Comparison of ENCODE assay signal across 8 cellular contexts in genomic region chr11:60887531-60887930, GRCh38. TPM values are rescaled to one million over a fixed set of nuclear protein-coding genes. Genes with fewer than 3 reads are reported as not detected.
DNase-seq lines count a peak whose midpoint lies in the region; ATAC-seq and TF ChIP-seq lines count a peak whose summit lies in the region.

No MANE protein-coding gene starts in this region.

- intact Hi-C loops in colonic mucosa (cut with DNase I), result no loop called here

- H3K4me1 ChIP-seq in Karpas-422 (ENCODE audit: low read length) (no peaks in the 10 kb centered on the region), colonic mucosa (no peaks in the 10 kb centered on the region)

- no peaks in the 10 kb centered on the region for H3K9me2 ChIP-seq in Karpas-422 (replicated peaks; ENCODE audit: insufficient read depth, low read length)

- H3K9me3 ChIP-seq in Karpas-422 (ENCODE audit: low read length) (no peaks in the 10 kb centered on the region), colonic mucosa (no peaks in the 10 kb centered on the region)

- ATAC-seq in HG03175 (IDR thresholded peaks at IDR 0.05; ENCODE audit: unreplicated experiment), result no peak

- H3K4me3 ChIP-seq in Karpas-422 (ENCODE audit: low read length), result no peak overlapping the region
- H3K4me3 ChIP-seq in colonic mucosa, result no peak overlapping the region

- no peaks in the 10 kb centered on the region for H4K20me1 ChIP-seq in Karpas-422 (ENCODE audit: insufficient read depth, low read depth, low read length)

- no peak overlapping the region for H3K9ac ChIP-seq in Karpas-422 (ENCODE audit: low read length)
- no peak overlapping the region for H3K9ac ChIP-seq in colonic mucosa (ENCODE audit: low read depth in 2 of 2, low read length in 2 of 2)

- H3K36me3 ChIP-seq in Karpas-422 (ENCODE audit: insufficient read depth, low read length) (peaks cover 10% of the 10 kb centered on the region; the same call in 1 of the 2 replicates), colonic mucosa (no peaks in the 10 kb centered on the region)

- TF ChIP-seq CTCF in colonic mucosa (IDR thresholded peaks at IDR 0.05), result peak; percentile 54

- H3K27ac ChIP-seq in Karpas-422 (ENCODE audit: low read length), result no peak overlapping the region
- H3K27ac ChIP-seq in colonic mucosa, result no peak overlapping the region

- no peak overlapping the region for H2AFZ ChIP-seq in Karpas-422 (ENCODE audit: low read length)

- peak; percentile 62 for DNase-seq in A172 (ENCODE audit: low spot score)
- DNase-seq in G401 (ENCODE audit: low spot score), result peak; percentile 77
- DNase-seq in Karpas-422, result peak; percentile 79
- DNase-seq in SK-MEL-5 (ENCODE audit: low read depth, low spot score), result peak; percentile 62
- peak; percentile 64 for DNase-seq in colonic mucosa
- DNase-seq in midbrain (lab: John Stamatoyannopoulos, UW), result peak; percentile 28
- no peak for DNase-seq in foreskin melanocyte

- no peaks in the 10 kb centered on the region for H3K27me3 ChIP-seq in Karpas-422 (ENCODE audit: low read length)
- no peaks in the 10 kb centered on the region for H3K27me3 ChIP-seq in colonic mucosa

- H3K4me2 ChIP-seq in Karpas-422 (ENCODE audit: low read depth, low read length, poor library complexity, severe bottlenecking), result no peak overlapping the region

- no peaks in the 10 kb centered on the region for H3K79me2 ChIP-seq in Karpas-422 (ENCODE audit: low read length)

- in situ Hi-C loops in G401 (cut with HindIII; ENCODE audit: low sequenced_read_pairs), result no loop called here
- in situ Hi-C loops in SK-MEL-5 (cut with HindIII; ENCODE audit: low pct_unique_long_range_greater_than_20kb, low sequenced_read_pairs), result no loop called here

RNA-seq across cellular contexts. Expression of gene PRPF19, which starts 18.9 kb away (rescaled TPM):
- 56.3 and 63.7 TPM in 2 replicates for total RNA-seq in A172 (2014; rRNA removed; shearing (Covaris generic))
- 121 and 165 TPM in 2 replicates for total RNA-seq in G401 (2014; rRNA removed; shearing (Covaris generic))
- total RNA-seq in Karpas-422 (2014; rRNA removed; shearing (Covaris generic); ENCODE audit: low replicate concordance), result 87.2 and 109 TPM in 2 replicates
- 42.3 and 52.7 TPM in 2 replicates for total RNA-seq in SK-MEL-5 (2014; rRNA removed; shearing (Covaris generic))
- polyA plus RNA-seq in SK-MEL-5 (2015; cell fraction: cytosol; rRNA removed), result 124 and 152 TPM in 2 replicates
- polyA plus RNA-seq in SK-MEL-5 (2015; cell fraction: nucleus; rRNA removed), result 31.8 and 40.3 TPM in 2 replicates
- total RNA-seq in colonic mucosa, result 100 to 1,000 TPM in 1 of 2 donors, 10 to 100 TPM in 1; 59.3 to 172 TPM

RNA-seq across cellular contexts. Expression of gene ZP1, which starts 20.2 kb away (rescaled TPM):
- total RNA-seq in A172 (2014; rRNA removed; shearing (Covaris generic)), result 0.05 and 1.1 TPM in 2 replicates
- total RNA-seq in G401 (2014; rRNA removed; shearing (Covaris generic)), result not detected in 2 replicates
- total RNA-seq in Karpas-422 (2014; rRNA removed; shearing (Covaris generic); ENCODE audit: low replicate concordance), result not detected in 2 replicates
- total RNA-seq in SK-MEL-5 (2014; rRNA removed; shearing (Covaris generic)), result not detected in 2 replicates
- polyA plus RNA-seq in SK-MEL-5 (2015; cell fraction: cytosol; rRNA removed), result not detected in 2 replicates
- polyA plus RNA-seq in SK-MEL-5 (2015; cell fraction: nucleus; rRNA removed), result not detected in 2 replicates
- under 1 TPM in 1 of 2 donors, not detected in 1; 0.35 TPM for total RNA-seq in colonic mucosa

RNA-seq across cellular contexts. Expression of gene TMEM109, which starts 26.4 kb away (rescaled TPM):
- total RNA-seq in A172 (2014; rRNA removed; shearing (Covaris generic)), result 46.9 and 92.9 TPM in 2 replicates
- total RNA-seq in G401 (2014; rRNA removed; shearing (Covaris generic)), result 13.5 and 13.7 TPM in 2 replicates
- 42.3 and 44.4 TPM in 2 replicates for total RNA-seq in Karpas-422 (2014; rRNA removed; shearing (Covaris generic); ENCODE audit: low replicate concordance)
- total RNA-seq in SK-MEL-5 (2014; rRNA removed; shearing (Covaris generic)), result 43.5 and 52.9 TPM in 2 replicates
- polyA plus RNA-seq in SK-MEL-5 (2015; cell fraction: cytosol; rRNA removed), result 128 and 137 TPM in 2 replicates
- 13.5 and 26.3 TPM in 2 replicates for polyA plus RNA-seq in SK-MEL-5 (2015; cell fraction: nucleus; rRNA removed)
- 10 to 100 TPM; 35.0 to 53.4 TPM for total RNA-seq in colonic mucosa

RNA-seq across cellular contexts. Expression of gene PTGDR2, which starts 31.8 kb away (rescaled TPM):
- total RNA-seq in A172 (2014; rRNA removed; shearing (Covaris generic)), result 0.10 TPM in 1 of 2 replicates, not detected in the other
- not detected in 2 replicates for total RNA-seq in G401 (2014; rRNA removed; shearing (Covaris generic))
- not detected in 2 replicates for total RNA-seq in Karpas-422 (2014; rRNA removed; shearing (Covaris generic); ENCODE audit: low replicate concordance)
- not detected in 2 replicates for total RNA-seq in SK-MEL-5 (2014; rRNA removed; shearing (Covaris generic))
- not detected in 2 replicates for polyA plus RNA-seq in SK-MEL-5 (2015; cell fraction: cytosol; rRNA removed)
- not detected in 2 replicates for polyA plus RNA-seq in SK-MEL-5 (2015; cell fraction: nucleus; rRNA removed)
- total RNA-seq in colonic mucosa, result 1 to 10 TPM; 3.7 to 4.7 TPM

RNA-seq across cellular contexts. Expression of gene TMEM132A, which starts 36.7 kb away (rescaled TPM):
- total RNA-seq in A172 (2014; rRNA removed; shearing (Covaris generic)), result 132 and 170 TPM in 2 replicates
- total RNA-seq in G401 (2014; rRNA removed; shearing (Covaris generic)), result 51.7 and 53.5 TPM in 2 replicates
- total RNA-seq in Karpas-422 (2014; rRNA removed; shearing (Covaris generic); ENCODE audit: low replicate concordance), result 1.6 and 5.2 TPM in 2 replicates
- total RNA-seq in SK-MEL-5 (2014; rRNA removed; shearing (Covaris generic)), result 35.0 and 36.2 TPM in 2 replicates
- polyA plus RNA-seq in SK-MEL-5 (2015; cell fraction: cytosol; rRNA removed), result 72.3 and 78.0 TPM in 2 replicates
- polyA plus RNA-seq in SK-MEL-5 (2015; cell fraction: nucleus; rRNA removed), result 86.5 and 174 TPM in 2 replicates
- 10 to 100 TPM; 12.3 to 20.7 TPM for total RNA-seq in colonic mucosa
